Comparison of ENCODE assay signal across 30 cellular contexts in the genomic region with DNA sequence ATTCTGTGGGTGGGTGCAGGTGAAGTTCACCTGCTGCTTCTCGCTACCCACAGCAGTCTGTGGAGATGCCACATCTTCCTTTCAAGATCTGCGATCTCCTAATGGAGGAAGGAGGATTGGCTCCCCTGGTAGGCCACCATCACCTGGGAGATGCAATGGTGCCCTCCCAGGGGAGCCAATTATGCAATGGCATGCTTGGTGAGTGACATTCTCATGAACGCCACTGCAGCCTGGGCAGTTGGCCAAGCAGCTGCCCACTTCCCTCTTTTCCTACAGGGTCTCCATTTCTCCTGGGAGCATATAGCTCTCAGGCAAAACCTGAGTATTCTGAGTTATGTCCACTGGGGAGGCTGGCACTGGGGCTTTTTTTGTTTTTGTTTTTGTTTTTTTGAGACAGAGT.
"Had no signal": no experiment of that assay in that cellular context is flagged by ENCODE, and none has a peak within 500 bp of the region (broad histone marks: within the 10 kb centered on the region; RNA-seq: fewer than 3 reads in every experiment).

No MANE protein-coding gene starts in this region.

- H3K9ac ChIP-seq: KMS-11, SK-N-SH had no signal

- DNase-seq: activated CD4-positive, alpha-beta T cell treated with anti-CD3 and anti-CD28 coated beads for 1 hour; activated CD4-positive, alpha-beta T cell treated with anti-CD3 and anti-CD28 coated beads for 48 hours; activated CD4-positive, CD25-positive, alpha-beta regulatory T cell; activated CD8-positive, alpha-beta T cell treated with anti-CD3 and anti-CD28 coated beads for 36 hours; activated gamma-delta T cell treated with Interleukin-2 at 50 U/mL for 16 hours; activated naive CD4-positive, alpha-beta T cell treated with anti-CD3 and anti-CD28 coated beads for 36 hours; activated T-cell treated with anti-CD3 and anti-CD28 coated beads, Interleukin-2, amount 50 U/mL, for 1 hour; activated T-cell treated with anti-CD3 and anti-CD28 coated beads, Interleukin-2, amount 50 U/mL, for 72 hours; adrenal gland; body of pancreas; caudate nucleus; cerebellar nuclear complex; MM.1S; NCI-H1105 treated with DMSO at 0.1 percent for 48 hours; NCI-H1436; NCI-H1694 treated with DMSO at 0.1 percent for 48 hours; NCI-H2029; NCI-H345; NCI-H524 treated with DMSO at 0.1 percent for 48 hours; Right ventricle myocardium superior; SK-N-SH; T-helper 1 cell; T-helper 2 cell; T-helper 9 cell; WERI-Rb-1 had no signal

- H3K4me1 Mint-ChIP-seq: activated T-helper 17 cell treated with anti-CD3 and anti-CD28 coated beads, Interleukin-2, amount 50 U/mL, for 72 hours had no signal

- ATAC-seq: activated CD8-positive, alpha-beta T cell treated with anti-CD3 and anti-CD28 coated beads for 36 hours; activated naive CD4-positive, alpha-beta T cell treated with anti-CD3 and anti-CD28 coated beads, Interleukin-2, amount 50 U/mL, for 72 hours; activated T-cell treated with anti-CD3 and anti-CD28 coated beads, Interleukin-2, amount 50 U/mL, for 72 hours; activated T-helper 17 cell treated with anti-CD3 and anti-CD28 coated beads, Interleukin-2, amount 50 U/mL, for 72 hours; body of pancreas had no signal

- H3K27ac ChIP-seq: adrenal gland, body of pancreas, breast epithelium, KMS-11, SJSA1, WERI-Rb-1 had no signal

- H3K4me1 ChIP-seq: adrenal gland, body of pancreas, breast epithelium, SJSA1 had no signal

- H3K4me2 ChIP-seq: KMS-11, SK-N-SH had no signal

- H3K4me3 ChIP-seq: adrenal gland, body of pancreas, breast epithelium, SJSA1 had no signal

- H3K36me3 ChIP-seq: adrenal gland, breast epithelium, SJSA1, WERI-Rb-1 had no signal

- H3K4me3 Mint-ChIP-seq: activated CD8-positive, alpha-beta T cell treated with anti-CD3 and anti-CD28 coated beads for 36 hours; activated naive CD4-positive, alpha-beta T cell treated with anti-CD3 and anti-CD28 coated beads for 36 hours; activated T-cell treated with anti-CD3 and anti-CD28 coated beads, Interleukin-2, amount 50 U/mL, for 72 hours; activated T-helper 17 cell treated with anti-CD3 and anti-CD28 coated beads, Interleukin-2, amount 50 U/mL, for 72 hours had no signal

- H3K27ac Mint-ChIP-seq: activated CD8-positive, alpha-beta T cell treated with anti-CD3 and anti-CD28 coated beads for 36 hours; activated naive CD4-positive, alpha-beta T cell treated with anti-CD3 and anti-CD28 coated beads for 36 hours; activated naive CD4-positive, alpha-beta T cell treated with anti-CD3 and anti-CD28 coated beads, Interleukin-2, amount 50 U/mL, for 72 hours; activated T-cell treated with anti-CD3 and anti-CD28 coated beads, Interleukin-2, amount 50 U/mL, for 72 hours; activated T-helper 17 cell treated with anti-CD3 and anti-CD28 coated beads, Interleukin-2, amount 50 U/mL, for 72 hours had no signal

- H3K27me3 ChIP-seq: body of pancreas, breast epithelium had no signal

- H3K9me3 ChIP-seq: body of pancreas, SJSA1 had no signal
